In the genomic region with DNA sequence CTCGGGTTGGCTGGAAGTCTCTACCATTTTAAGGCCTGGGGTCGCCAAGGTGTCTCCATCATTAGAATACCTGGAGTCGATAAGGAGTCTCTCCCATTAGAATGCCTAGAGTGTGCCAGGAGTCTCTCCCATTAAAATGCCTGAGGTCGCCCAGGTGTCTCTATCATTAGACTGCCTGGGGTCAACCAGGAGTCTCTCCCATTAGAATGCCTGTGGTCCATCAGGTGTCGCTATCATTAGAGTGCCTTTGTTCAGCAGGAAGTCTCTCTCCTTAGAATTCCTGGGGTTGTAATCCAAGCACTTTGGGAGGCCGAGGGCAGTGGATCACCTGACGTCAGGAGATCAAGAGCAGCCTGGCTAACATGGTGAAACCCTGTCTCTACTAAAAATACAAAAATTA, we compare ENCODE assay signal across 19 cellular contexts.
DNase-seq lines count a peak whose midpoint lies in the region; ATAC-seq and TF ChIP-seq lines count a peak whose summit lies in the region.
"Had no signal": no experiment of that assay in that cellular context is flagged by ENCODE, and none has a peak within 500 bp of the region (broad histone marks: within the 10 kb centered on the region; RNA-seq: fewer than 3 reads in every experiment).

No MANE protein-coding gene starts in this region.

- TF ChIP-seq EP300 in esophagus muscularis mucosa (IDR thresholded peaks at IDR 0.05): no peak

- H3K27me3 ChIP-seq in H9 (ENCODE audit: insufficient read depth, low read length) (no peaks in the 10 kb centered on the region), esophagus muscularis mucosa (no peaks in the 10 kb centered on the region), PC-9 (ENCODE audit: insufficient read depth, low read depth) (peaks cover 22% of the 10 kb centered on the region)
- H3K27me3 ChIP-seq: BLaER1 treated with 17β-estradiol and CSF1 and Interleukin-3, amounts not matched to agents 10 nM and 100 nM had no signal

- no CpG with 5 or more reads among the region's 7 CpGs for WGBS in H9 (ENCODE audit: extremely low coverage, insufficient read length, low lambda C conversion rate)
- WGBS in esophagus muscularis mucosa: 64% methylated on average over 4 of the region's 7 CpGs

- H3K4me2 ChIP-seq in H9 (ENCODE audit: insufficient read depth, insufficient read length, low read length): no peak overlapping the region
- H3K4me2 ChIP-seq in PC-9: no peak overlapping the region
- H3K4me2 ChIP-seq: A549; BLaER1 treated with 17β-estradiol and CSF1 and Interleukin-3, amounts not matched to agents 10 nM and 100 nM had no signal

- no peak overlapping the region for H3K4ac ChIP-seq in H9 (ENCODE audit: low read depth, low read length)

- H3K79me2 ChIP-seq in H9 (ENCODE audit: insufficient read depth, low read length) (no peaks in the 10 kb centered on the region), PC-9 (ENCODE audit: low read depth) (no peaks in the 10 kb centered on the region)

- peaks cover 79 to 84% of the 10 kb centered on the region in 2 experiments for H3K9me3 Mint-ChIP-seq in H9

- BruUV-seq in PC-9 (replicated peaks; lab: Mats Ljungman, UMichigan): no TSS peak

- H3K4me3 ChIP-seq in coronary artery (no peak overlapping the region), esophagus muscularis mucosa (no peak overlapping the region), PC-9 (no peak overlapping the region)
- H3K4me3 ChIP-seq: A549; BLaER1 treated with 17β-estradiol and CSF1 and Interleukin-3, amounts not matched to agents 10 nM and 100 nM had no signal

- H3K79me1 ChIP-seq in H9 (ENCODE audit: insufficient read depth, low read depth, low read length, poor library complexity, severe bottlenecking): no peaks in the 10 kb centered on the region

- TF ChIP-seq CTCF in H9 (conservative IDR thresholded peaks at IDR 0.05) (no peak), coronary artery (IDR thresholded peaks at IDR 0.05) (no peak), esophagus muscularis mucosa (IDR thresholded peaks at IDR 0.05) (no peak), PC-9 (conservative IDR thresholded peaks at IDR 0.05) (no peak)

- H3F3A ChIP-seq in PC-9 (ENCODE audit: insufficient read depth, low read depth): no peaks in the 10 kb centered on the region

- H3K4me1 ChIP-seq in H9 (ENCODE audit: insufficient read depth, low read length) (no peaks in the 10 kb centered on the region), esophagus muscularis mucosa (peaks cover 0 to 18% (median 0%) of the 10 kb centered on the region in 4 donors), PC-9 (replicated peaks; ENCODE audit: insufficient read depth) (no peaks in the 10 kb centered on the region)
- H3K4me1 ChIP-seq: A549; BLaER1 treated with 17β-estradiol and CSF1 and Interleukin-3, amounts not matched to agents 10 nM and 100 nM had no signal

- H3K27ac ChIP-seq in H9 (ENCODE audit: insufficient read length, low read depth, low read length) (no peak overlapping the region), coronary artery (no peak overlapping the region), esophagus muscularis mucosa (replicated peaks in 1 of 4) (no peak overlapping the region), PC-9 (no peak overlapping the region)
- H3K27ac ChIP-seq: 22Rv1; A549; BLaER1 treated with 17β-estradiol and CSF1 and Interleukin-3, amounts not matched to agents 10 nM and 100 nM; C4-2B had no signal

- no peaks in the 10 kb centered on the region for H3K9me2 ChIP-seq in PC-9 (ENCODE audit: insufficient read depth)

- H2BK5ac ChIP-seq in H9 (ENCODE audit: insufficient read length, low read length): no peak overlapping the region

- intact Hi-C loops in esophagus muscularis mucosa (cut with DNase I) (no loop called here), PC-9 (cut with micrococcal nuclease; ENCODE audit: unreplicated experiment) (no loop called here)

- H2BK15ac ChIP-seq in H9 (ENCODE audit: low read depth, low read length): no peak overlapping the region

- H3T11ph ChIP-seq in H9 (ENCODE audit: low read length): no peak overlapping the region

- H2AFZ ChIP-seq in H9 (ENCODE audit: low read length) (no peak overlapping the region), PC-9 (no peak overlapping the region)

- no peak overlapping the region for H2BK120ac ChIP-seq in H9 (ENCODE audit: low read depth, low read length, poor library complexity, severe bottlenecking)

- H3K9me3 ChIP-seq in H9 (ENCODE audit: control insufficient read depth, low read depth, low read length) (peaks cover 88% of the 10 kb centered on the region), esophagus muscularis mucosa (peaks cover 0 to 15% (median 2%) of the 10 kb centered on the region in 4 donors), PC-9 (ENCODE audit: insufficient read depth, low read depth) (no peaks in the 10 kb centered on the region)

- TF ChIP-seq POLR2A in esophagus muscularis mucosa (IDR thresholded peaks at IDR 0.05; ENCODE audit: low read depth): no peak

- no peak overlapping the region for H3K23ac ChIP-seq in H9 (ENCODE audit: insufficient read length, low read depth, low read length)

- DNase-seq in H9 (peak; percentile 1), coronary artery (ENCODE audit: low spot score) (peak; percentile 8), esophagus muscularis mucosa (ENCODE audit: extremely low spot score) (peak; percentile 62), mesenteric fat pad (ENCODE audit: low spot score) (peak; percentile 51), Kasumi-1 (lab: John Stamatoyannopoulos, UW) (no peak), PC-9 (no peak)
- DNase-seq: AML-193; Caco-2; Calu3; CD4-positive, alpha-beta T cell; DMS79 treated with DMSO at 0.1 percent for 48 hours; GF-D8 had no signal

- H4K91ac ChIP-seq in H9 (ENCODE audit: insufficient read length, low read depth, low read length): no peak overlapping the region

- peaks cover 4 to 37% (median 20%) of the 10 kb centered on the region in 3 experiments; a peak in 6 of 7 replicates for H3K36me3 Mint-ChIP-seq in H9 (ENCODE audit: insufficient read depth in 1 of 3, low read depth in 3 of 3)
- H3K36me3 Mint-ChIP-seq: CD8-positive, alpha-beta T cell had no signal

- ATAC-seq in HG02623 (IDR thresholded peaks at IDR 0.05; ENCODE audit: unreplicated experiment): no peak
- ATAC-seq: A549; CD8-positive, alpha-beta T cell had no signal

- H3K23me2 ChIP-seq in H9 (ENCODE audit: insufficient read length, low read depth, low read length, poor library complexity, severe bottlenecking): no peaks in the 10 kb centered on the region

- H2BK12ac ChIP-seq in H9 (ENCODE audit: insufficient read length, low read depth, low read length): no peak overlapping the region

- no peak overlapping the region for H3K14ac ChIP-seq in H9 (ENCODE audit: insufficient read depth, low read length)

- H3K18ac ChIP-seq in H9 (ENCODE audit: insufficient read length, low read depth, low read length): no peak overlapping the region

- H4K5ac ChIP-seq in H9 (ENCODE audit: insufficient read length, low read depth, low read length): no peak overlapping the region

- no peak overlapping the region for H3K56ac ChIP-seq in H9 (ENCODE audit: insufficient read length, low read depth, low read length)

- no peaks in the 10 kb centered on the region for H3K4me1 Mint-ChIP-seq in H9
- H3K4me1 Mint-ChIP-seq: B cell had no signal

- no peak overlapping the region for H3K4me3 Mint-ChIP-seq in H9
- H3K4me3 Mint-ChIP-seq: B cell; CD4-positive, alpha-beta T cell; CD8-positive, alpha-beta T cell had no signal

- H3K9ac ChIP-seq in H9 (ENCODE audit: extremely low read depth, insufficient read length, low read length): no peak overlapping the region
- H3K9ac ChIP-seq: BLaER1 treated with 17β-estradiol and CSF1 and Interleukin-3, amounts not matched to agents 10 nM and 100 nM had no signal

- H2BK20ac ChIP-seq in H9 (ENCODE audit: low read depth, low read length, poor library complexity, severe bottlenecking): no peak overlapping the region

- H3K36me3 ChIP-seq in esophagus muscularis mucosa: no peaks in the 10 kb centered on the region
- H3K36me3 ChIP-seq in PC-9 (ENCODE audit: low read depth): no peaks in the 10 kb centered on the region
- H3K36me3 ChIP-seq: BLaER1 treated with 17β-estradiol and CSF1 and Interleukin-3, amounts not matched to agents 10 nM and 100 nM had no signal

- H4K20me1 ChIP-seq in H9 (ENCODE audit: control insufficient read depth, insufficient read depth, insufficient read length) (no peaks in the 10 kb centered on the region), PC-9 (ENCODE audit: insufficient read depth) (no peaks in the 10 kb centered on the region)
- H4K20me1 ChIP-seq: BLaER1 treated with 17β-estradiol and CSF1 and Interleukin-3, amounts not matched to agents 10 nM and 100 nM had no signal

- no peak overlapping the region for H4K8ac ChIP-seq in H9 (replicated peaks; ENCODE audit: insufficient read length, low read depth, low read length)

- peaks cover 2% of the 10 kb centered on the region for H3K27me3 Mint-ChIP-seq in H9 (ENCODE audit: low read depth)
- H3K27me3 Mint-ChIP-seq: B cell; CD4-positive, alpha-beta T cell had no signal

- H3K27ac Mint-ChIP-seq in H9: no peak overlapping the region
- H3K27ac Mint-ChIP-seq: B cell; CD4-positive, alpha-beta T cell; CD8-positive, alpha-beta T cell had no signal

- POLR2A ChIA-PET in PC-9 (lab: Charles Lee; ENCODE audit: unreplicated experiment): no interaction called here

- no peak overlapping the region for H2AK5ac ChIP-seq in H9 (ENCODE audit: insufficient read length, low read length)

- CTCF ChIA-PET in PC-9 (lab: Charles Lee): no interaction called here

Comparison
In these comparisons a context has a peak if more than half of its experiments do, and no peak if none do; other contexts are left out.
1. DNase-seq: peak in H9 (single experiment), coronary artery (single experiment), esophagus muscularis mucosa (single experiment) and mesenteric fat pad (single experiment); none in Kasumi-1 (0 of 2) and PC-9 (0 of 2).